17 cellular contexts compared by ENCODE assay signal in genomic region chr2:205692095-205692494, GRCh38. TPM values are rescaled to one million over a fixed set of nuclear protein-coding genes. Genes with fewer than 3 reads are reported as not detected.
DNase-seq lines count a peak whose midpoint lies in the region; ATAC-seq and TF ChIP-seq lines count a peak whose summit lies in the region.
"Had no signal": no experiment of that assay in that cellular context is flagged by ENCODE, and none has a peak within 500 bp of the region (broad histone marks: within the 10 kb centered on the region; RNA-seq: fewer than 3 reads in every experiment).

No MANE protein-coding gene starts in this region.

- H3K4me1 ChIP-seq in IMR-90 (ENCODE audit: control insufficient read depth, insufficient read depth, low read length): peaks cover 34% of the 10 kb centered on the region
- H3K4me1 ChIP-seq in esophagus muscularis mucosa: peaks cover 4 to 100% (median 100%) of the 10 kb centered on the region in 4 donors
- H3K4me1 ChIP-seq in muscle layer of colon (ENCODE audit: insufficient read depth, low read length): peaks cover 96% of the 10 kb centered on the region

- no peaks in the 10 kb centered on the region for H3K9me3 ChIP-seq in IMR-90 (ENCODE audit: control insufficient read depth, insufficient read depth, low read length)
- no peaks in the 10 kb centered on the region for H3K9me3 ChIP-seq in esophagus muscularis mucosa
- H3K9me3 ChIP-seq in muscle layer of colon (ENCODE audit: low read length): no peaks in the 10 kb centered on the region
- H3K9me3 ChIP-seq: Peyer's patch had no signal

- no peak overlapping the region for H3K4me3 ChIP-seq in IMR-90 (ENCODE audit: insufficient read depth, low read depth, low read length)
- peak overlapping the region in 3 of 4 donors; percentile 1 to 18 (median 9) for H3K4me3 ChIP-seq in esophagus muscularis mucosa
- H3K4me3 ChIP-seq in muscle layer of colon (ENCODE audit: low read depth in 1 of 2, low read length in 2 of 2): peak overlapping the region; percentile 2 to 22
- H3K4me3 ChIP-seq: cardiac muscle cell, Peyer's patch had no signal

- H4K20me1 ChIP-seq in IMR-90 (ENCODE audit: insufficient read depth, low read length): peaks cover 6% of the 10 kb centered on the region

- no peak overlapping the region for H2AFZ ChIP-seq in IMR-90 (replicated peaks; ENCODE audit: low read length, poor library complexity)

- no peak for TF ChIP-seq CTCF in IMR-90 (conservative IDR thresholded peaks at IDR 0.05; ENCODE audit: low read depth, low read length)
- TF ChIP-seq CTCF in esophagus muscularis mucosa (IDR thresholded peaks at IDR 0.05): no peak

- H4K5ac ChIP-seq in IMR-90 (ENCODE audit: low read depth, low read length): no peak overlapping the region

- CTCF ChIA-PET in IMR-90 (lab: Yijun Ruan, JAX): no interaction called here
- CTCF ChIA-PET in HEK293T (lab: Yijun Ruan, JAX): no interaction called here

- no peak for TF ChIP-seq EP300 in esophagus muscularis mucosa (IDR thresholded peaks at IDR 0.05)

- peak overlapping the region; percentile 2; the same call in 1 of the 3 replicates for H2BK15ac ChIP-seq in IMR-90 (ENCODE audit: low read depth, low read length)

- TF ChIP-seq RAD21 in IMR-90 (IDR thresholded peaks at IDR 0.05; ENCODE audit: low read length): no peak

- no peak overlapping the region for H3K56ac ChIP-seq in IMR-90 (ENCODE audit: extremely low read depth, insufficient read depth, low read length)

- H3K9ac ChIP-seq in IMR-90 (ENCODE audit: low read depth, low read length): no peak overlapping the region
- no peak overlapping the region for H3K9ac ChIP-seq in muscle layer of colon (ENCODE audit: low read length)

- BruUV-seq in IMR-90 (replicated peaks; lab: Mats Ljungman, UMichigan): no TSS peak

- H3K4me2 ChIP-seq in IMR-90 (ENCODE audit: low read depth, low read length): peak overlapping the region; percentile 37; the same call in 1 of the 2 replicates

- H3K27ac ChIP-seq in IMR-90 (ENCODE audit: insufficient read depth, low read length) (no peak overlapping the region), esophagus muscularis mucosa (replicated peaks in 1 of 4) (peak overlapping the region; percentile 87 to 98 (median 93)), muscle layer of colon (ENCODE audit: low read depth, low read length) (peak overlapping the region; percentile 73)
- H3K27ac ChIP-seq: cardiac muscle cell had no signal

- POLR2A ChIA-PET in IMR-90 (lab: Charles Lee; ENCODE audit: unreplicated experiment) (no interaction called here), HEK293T (lab: Yijun Ruan, JAX) (interaction anchor here (0.7 kb wide), 1 partner anchor 10 kb away, joined by 3 read pairs; the partner anchor contains the start of gene NRP2)

- H4K8ac ChIP-seq in IMR-90 (ENCODE audit: low read depth in 2 of 2, low read length in 2 of 2): peak overlapping the region in 1 of 2 experiments; percentile 2; a peak in 1 of 4 replicates

- DNase-seq in IMR-90: peak; percentile 57
- peak; percentile 39 for DNase-seq in esophagus muscularis mucosa (ENCODE audit: extremely low spot score)
- no peak for DNase-seq in hippocampal formation (lab: John Stamatoyannopoulos, UW)
- no peak for DNase-seq in stimulated activated CD4-positive, alpha-beta T cell treated with anti-CD3 and anti-CD28 coated beads, Interleukin-12 subunit alpha, Interleukin-12 subunit beta, amount 100 ng/mL, for 4 hours
- DNase-seq in HEK293T (ENCODE audit: extremely low spot score): no peak
- DNase-seq: activated CD4-positive, alpha-beta memory T cell treated with anti-CD3 and anti-CD28 coated beads, Interleukin-2, amount 10 ng/mL, durations not matched to agents 7 days and 5 days; activated naive CD8-positive, alpha-beta T cell treated with anti-CD3 and anti-CD28 coated beads, Interleukin-2, amount 10 ng/mL, durations not matched to agents 7 days and 5 days; C1 segment of cervical spinal cord; natural killer cell; NCI-H2081; NCI-H748 treated with DMSO at 0.1 percent for 48 hours; Peyer's patch; substantia nigra; SW 1271 had no signal

- TF ChIP-seq POLR2A in IMR-90 (IDR thresholded peaks at IDR 0.05; ENCODE audit: low read depth, low read length): no peak
- no peak for TF ChIP-seq POLR2A in esophagus muscularis mucosa (IDR thresholded peaks at IDR 0.05; ENCODE audit: low read depth)

- intact Hi-C loops in IMR-90 (cut with micrococcal nuclease) (no loop called here), esophagus muscularis mucosa (cut with DNase I) (no loop called here)

- no peak overlapping the region for H3K23ac ChIP-seq in IMR-90 (ENCODE audit: low read depth, low read length)

- peaks cover 19% of the 10 kb centered on the region for H3K9me1 ChIP-seq in IMR-90 (ENCODE audit: insufficient read depth, low read length)

- H2AK9ac ChIP-seq in IMR-90 (replicated peaks; ENCODE audit: low read depth, low read length, poor library complexity): no peak overlapping the region

- H3K4ac ChIP-seq in IMR-90 (ENCODE audit: low read depth, low read length): no peak overlapping the region

- dilution Hi-C loops in IMR-90 (cut with HindIII; ENCODE audit: low sequenced_read_pairs, unreplicated experiment): no loop called here

- H2AK5ac ChIP-seq in IMR-90 (ENCODE audit: low read depth, low read length): no peak overlapping the region

- H2BK5ac ChIP-seq in IMR-90 (ENCODE audit: low read depth, low read length, poor library complexity, severe bottlenecking): no peak overlapping the region

- H4K91ac ChIP-seq in IMR-90 (ENCODE audit: insufficient read depth, low read depth, low read length): no peak overlapping the region; the same call in 1 of the 2 replicates

- H3K27me3 ChIP-seq in IMR-90 (ENCODE audit: control insufficient read depth, insufficient read depth, low read length): no peaks in the 10 kb centered on the region
- H3K27me3 ChIP-seq in esophagus muscularis mucosa: no peaks in the 10 kb centered on the region
- H3K27me3 ChIP-seq in muscle layer of colon (ENCODE audit: control insufficient read depth in 1 of 2, insufficient read depth in 2 of 2, low read length in 2 of 2): no peaks in the 10 kb centered on the region
- H3K27me3 ChIP-seq: cardiac muscle cell, Peyer's patch had no signal

- no peak overlapping the region for H3K14ac ChIP-seq in IMR-90 (replicated peaks; ENCODE audit: low read depth, low read length)

- in situ Hi-C loops in IMR-90 (cut with MboI; ENCODE audit: low sequenced_read_pairs): loop anchor here (25.0 kb wide), 1 partner anchor 1155 kb away; the partner anchor contains the start of gene PARD3B

- H3K36me3 ChIP-seq in IMR-90 (ENCODE audit: control insufficient read depth, insufficient read depth, low read length) (peaks cover 6% of the 10 kb centered on the region; the same call in 1 of the 2 replicates), esophagus muscularis mucosa (no peaks in the 10 kb centered on the region), muscle layer of colon (ENCODE audit: insufficient read depth, low read length) (peaks cover 11% of the 10 kb centered on the region)
- H3K36me3 ChIP-seq: cardiac muscle cell, Peyer's patch had no signal

- no peak overlapping the region for H2BK20ac ChIP-seq in IMR-90 (ENCODE audit: low read depth, low read length)

- no CpG with 5 or more reads among the region's 3 CpGs for WGBS in IMR-90 (ENCODE audit: extremely low coverage in 2 of 2, insufficient read length in 1 of 2), 2 experiments
- 23% methylated on average over 3 of the region's 3 CpGs for WGBS in esophagus muscularis mucosa

- peak overlapping the region; percentile 13; the same call in 1 of the 2 replicates for H3K18ac ChIP-seq in IMR-90 (ENCODE audit: low read depth, low read length)

- no peak overlapping the region; the same call in 1 of the 2 replicates for H2BK120ac ChIP-seq in IMR-90 (ENCODE audit: low read depth, low read length)

- ATAC-seq in IMR-90 (ENCODE audit: low read depth) (peak; percentile 28; the same call in 1 of the 2 replicates), GM19397 (IDR thresholded peaks at IDR 0.05; ENCODE audit: unreplicated experiment) (no peak)
- ATAC-seq: natural killer cell had no signal

- H3K79me1 ChIP-seq in IMR-90 (ENCODE audit: low read depth in 1 of 2, low read length in 2 of 2): peaks cover 25 to 60% of the 10 kb centered on the region in 2 experiments

TF ChIP-seq in IMR-90, 13 proteins besides CTCF, POLR2A, EP300 and RAD21:
- no peak for TF ChIP-seq MXI1 (IDR thresholded peaks at IDR 0.05; ENCODE audit: borderline replicate concordance, low read depth, low read length)
- TF ChIP-seq CEBPB (IDR thresholded peaks at IDR 0.05; ENCODE audit: low read depth, low read length): 0 out of 2 replicates have a peak, but pooled peaks have one; percentile 3

TF ChIP-seq in HEK293T, 16 proteins besides CTCF, POLR2A, EP300 and RAD21:
- TF ChIP-seq FOXA1 (IDR thresholded peaks at IDR 0.05) (no peak), CTBP1 (IDR thresholded peaks at IDR 0.05; ENCODE audit: borderline replicate concordance) (no peak), TARDBP (IDR thresholded peaks at IDR 0.05) (no peak), FOXM1 (IDR thresholded peaks at IDR 0.05; ENCODE audit: borderline replicate concordance) (no peak), PKNOX1 (IDR thresholded peaks at IDR 0.05) (no peak), LEF1 (IDR thresholded peaks at IDR 0.05; ENCODE audit: borderline replicate concordance) (no peak), BHLHE40 (IDR thresholded peaks at IDR 0.05; ENCODE audit: borderline replicate concordance) (no peak), L3MBTL2 (conservative IDR thresholded peaks at IDR 0.05) (no peak), SUZ12 (IDR thresholded peaks at IDR 0.05) (no peak), FOXK2 (IDR thresholded peaks at IDR 0.05) (no peak), HDGF (IDR thresholded peaks at IDR 0.05; ENCODE audit: borderline replicate concordance) (no peak), ZNF384 (IDR thresholded peaks at IDR 0.05) (no peak), SP1 (IDR thresholded peaks at IDR 0.05) (no peak), NFRKB (IDR thresholded peaks at IDR 0.05) (no peak), ELF4 (IDR thresholded peaks at IDR 0.05) (no peak), ARNT (IDR thresholded peaks at IDR 0.05) (no peak)
TF ChIP-seq in HEK293T: peak in this region for 0.

RNA-seq across cellular contexts. Expression of gene NRP2, which starts 9.8 kb away (rescaled TPM):
- 43.3 and 46.4 TPM in 2 replicates for total RNA-seq in IMR-90 (2012; rRNA removed)
- polyA plus RNA-seq in IMR-90 (2012; rRNA removed): 45.2 and 51.3 TPM in 2 replicates
- polyA plus RNA-seq in IMR-90 (2012; cell fraction: cytosol; rRNA removed): 40.6 and 48.8 TPM in 2 replicates
- polyA plus RNA-seq in IMR-90 (2012; cell fraction: nucleus; rRNA removed; ENCODE audit: low replicate concordance): 27.6 and 54.4 TPM in 2 replicates
- 100 to 1,000 TPM; 195 to 440 (median 314) TPM for total RNA-seq in esophagus muscularis mucosa

Comparison
In these comparisons a context has a peak if more than half of its experiments do, and no peak if none do; other contexts are left out.
1. DNase-seq: peak in IMR-90 (single experiment) and esophagus muscularis mucosa (single experiment); none in hippocampal formation (0 of 2), stimulated activated CD4-positive, alpha-beta T cell treated with anti-CD3 and anti-CD28 coated beads, Interleukin-12 subunit alpha, Interleukin-12 subunit beta, amount 100 ng/mL, for 4 hours (single experiment) and HEK293T (single experiment).